8 cellular contexts compared by ENCODE assay signal in genomic region chr11:66268210-66268952, GRCh38. TPM values are rescaled to one million over a fixed set of nuclear protein-coding genes. Genes with fewer than 3 reads are reported as not detected.
DNase-seq lines count a peak whose midpoint lies in the region; ATAC-seq and TF ChIP-seq lines count a peak whose summit lies in the region.

Gene RAB1B, plus strand, starts transcription at chr11:66268639. Its CDS starts 41 bp downstream, at chr11:66268680.

- ATAC-seq in GM18870 (IDR thresholded peaks at IDR 0.05; ENCODE audit: unreplicated experiment) (peak; percentile 83), HG03135 (IDR thresholded peaks at IDR 0.05; ENCODE audit: unreplicated experiment) (peak; percentile 75)

- intact Hi-C loops in breast epithelium (cut with DNase I; ENCODE audit: low total_unique reads) = no loop called here

- peak within 1 kb of the TSS; percentile 79 for H3K27ac ChIP-seq in ACC112 (ENCODE audit: low read depth, low read length)
- peak within 1 kb of the TSS; percentile 96 for H3K27ac ChIP-seq in VCaP
- H3K27ac ChIP-seq in breast epithelium = peak within 1 kb of the TSS; percentile 97 to 98
- H3K27ac ChIP-seq in iPS-18a (ENCODE audit: low read length) = peak within 1 kb of the TSS; percentile 5

- H3K9ac ChIP-seq in iPS-18a (ENCODE audit: low read length) = peak within 1 kb of the TSS; percentile 64
- H3K9ac ChIP-seq in skeletal muscle satellite cell (ENCODE audit: low read depth, low read length) = peak within 1 kb of the TSS; percentile 98

- peak; percentile 45 for TF ChIP-seq POLR2A in breast epithelium (IDR thresholded peaks at IDR 0.05)

- H3K36me3 ChIP-seq in ACC112 (ENCODE audit: insufficient read depth, low read length) (peaks cover 7% of the 10 kb centered on the region; the same call in 1 of the 2 replicates), breast epithelium (peaks cover 11% of the 10 kb centered on the region), iPS-18a (ENCODE audit: control insufficient read depth, low read depth, low read length) (peaks cover 34% of the 10 kb centered on the region), skeletal muscle satellite cell (ENCODE audit: insufficient read depth, low read length) (peaks cover 56% of the 10 kb centered on the region)

- H3K79me2 ChIP-seq in ACC112 (ENCODE audit: control insufficient read depth, insufficient read depth, low read length, unreplicated experiment) = peaks cover 23% of the 10 kb centered on the region

- H3K4me3 ChIP-seq in ACC112 (ENCODE audit: low read depth, low read length) (peak within 1 kb of the TSS; percentile 95), breast epithelium (peak within 1 kb of the TSS; percentile 85 to 94 (median 88)), iPS-18a (ENCODE audit: low read length) (peak within 1 kb of the TSS; percentile 70), skeletal muscle satellite cell (ENCODE audit: low read length) (peak within 1 kb of the TSS; percentile 97)

- TF ChIP-seq CTCF in VCaP (conservative IDR thresholded peaks at IDR 0.05) = no peak
- no peak for TF ChIP-seq CTCF in breast epithelium (IDR thresholded peaks at IDR 0.05)

- H3K27me3 ChIP-seq in ACC112 (ENCODE audit: insufficient read depth, low read length) (no peaks in the 10 kb centered on the region), breast epithelium (no peaks in the 10 kb centered on the region), iPS-18a (ENCODE audit: control insufficient read depth, insufficient read depth, low read length) (no peaks in the 10 kb centered on the region), skeletal muscle satellite cell (ENCODE audit: control insufficient read depth, insufficient read depth, low read length) (no peaks in the 10 kb centered on the region)

- H2AFZ ChIP-seq in ACC112 (ENCODE audit: low read length, unreplicated experiment) = peak within 1 kb of the TSS; percentile 57

- H3K4me2 ChIP-seq in skeletal muscle satellite cell (ENCODE audit: low read length) = peak within 1 kb of the TSS; percentile 96

- DNase-seq in NCI-H2196 treated with DMSO at 0.1 percent for 48 hours (lab: John Stamatoyannopoulos, UW; ENCODE audit: unreplicated experiment) (peak; percentile 97), breast epithelium (ENCODE audit: low spot score in 2 of 2) (peak; percentile 100)

- H3K4me1 ChIP-seq in ACC112 (ENCODE audit: control insufficient read depth, insufficient read depth, low read length, unreplicated experiment) = peaks cover 8% of the 10 kb centered on the region
- H3K4me1 ChIP-seq in breast epithelium = peaks cover 3 to 16% of the 10 kb centered on the region in 2 donors
- H3K4me1 ChIP-seq in iPS-18a (ENCODE audit: control insufficient read depth, low read depth, low read length) = peaks cover 4% of the 10 kb centered on the region
- peaks cover 22% of the 10 kb centered on the region for H3K4me1 ChIP-seq in skeletal muscle satellite cell (ENCODE audit: control insufficient read depth, insufficient read depth, low read length)

- H3K9me3 ChIP-seq in breast epithelium = no peaks in the 10 kb centered on the region
- H3K9me3 ChIP-seq in iPS-18a (ENCODE audit: control insufficient read depth, low read depth, low read length) = no peaks in the 10 kb centered on the region
- no peaks in the 10 kb centered on the region for H3K9me3 ChIP-seq in skeletal muscle satellite cell (replicated peaks; ENCODE audit: low read length)

RNA-seq across cellular contexts. Expression of gene RAB1B, which starts in this region (rescaled TPM):
- 10 to 100 TPM; 87.2 to 99.4 (median 98.2) TPM for total RNA-seq in breast epithelium
- total RNA-seq in skeletal muscle satellite cell (2012; rRNA removed) = 77.3 and 92.0 TPM in 2 replicates

Comparison
In these comparisons a context has a peak if more than half of its experiments do, and no peak if none do; other contexts are left out.
1. Peak in every context shown above with its lines: DNase-seq, ATAC-seq, H3K4me3 ChIP-seq and H3K27ac ChIP-seq.
2. H3K27ac ChIP-seq: peak in every context shown above with its lines; median percentile 98 in breast epithelium; 96 in VCaP; 79 in ACC112; 5 in iPS-18a.